In genomic region chr5:17436766-17437221, GRCh38 we compare ENCODE assay signal across 8 cellular contexts.
A peak's percentile ranks its signal among the peaks of the same experiment; 100 is the strongest.
DNase-seq lines count a peak whose midpoint lies in the region; ATAC-seq and TF ChIP-seq lines count a peak whose summit lies in the region.

No MANE protein-coding gene starts in this region.

- no peak overlapping the region for H3K4me3 ChIP-seq in mucosa of descending colon

- no peaks in the 10 kb centered on the region for H3K36me3 ChIP-seq in mucosa of descending colon (ENCODE audit: low read depth)

- H3K9me3 ChIP-seq in mucosa of descending colon: peaks cover 2% of the 10 kb centered on the region

- intact Hi-C loops in mucosa of descending colon (cut with DNase I, micrococcal nuclease): loop anchor here in 1 of 2 donors (10.0 kb wide), 1 partner anchor 112 kb away; no protein-coding TSS in a partner anchor

- ATAC-seq in GM18508 (IDR thresholded peaks at IDR 0.05; ENCODE audit: insufficient read depth, unreplicated experiment) (peak; percentile 80), HG02852 (IDR thresholded peaks at IDR 0.05; ENCODE audit: unreplicated experiment) (peak; percentile 80), mucosa of descending colon (peak; percentile 91)

- DNase-seq in RPMI7951 (ENCODE audit: low read depth) (peak; percentile 5), mucosa of descending colon (no peak), GOT3 (lab: John Stamatoyannopoulos, UW) (no peak)
- DNase-seq in stimulated activated CD4-positive, alpha-beta T cell treated with anti-CD3 and anti-CD28 coated beads, Interleukin-2, amount 100 ng/mL, for 24 hours: no peak
- no peak for DNase-seq in activated CD4-positive, alpha-beta T cell treated with anti-CD3 and anti-CD28 coated beads for 48 hours
- DNase-seq in activated naive CD4-positive, alpha-beta T cell treated with anti-CD3 and anti-CD28 coated beads, Interleukin-2, amount 50 U/mL, for 16 hours: no peak

- H3K4me1 ChIP-seq in mucosa of descending colon (ENCODE audit: low read depth): peaks cover 7% of the 10 kb centered on the region

- TF ChIP-seq CTCF in mucosa of descending colon (IDR thresholded peaks at IDR 0.05): no peak
